1 cellular context compared by ENCODE assay signal in the genomic region with DNA sequence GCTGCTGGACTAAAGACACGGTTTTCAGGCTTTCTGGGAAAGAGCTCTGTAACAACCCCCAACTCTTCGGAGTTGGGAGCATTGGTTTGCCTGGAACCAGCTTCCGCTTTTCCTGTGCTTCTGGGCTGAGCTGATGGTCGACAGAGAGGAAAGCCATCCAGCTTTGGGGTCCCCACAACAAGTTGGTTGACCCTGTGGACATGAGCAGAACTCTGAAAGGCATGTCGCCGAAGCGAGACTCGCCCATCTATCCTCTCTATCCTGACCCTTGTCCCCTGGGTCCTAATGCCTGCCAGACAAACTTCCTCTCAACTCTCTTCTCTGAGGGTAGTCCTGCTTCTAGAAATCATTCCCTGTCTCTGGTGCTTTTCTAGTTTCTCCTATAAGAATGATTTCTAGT.
TF ChIP-seq lines count a peak whose summit lies in the region.

No MANE protein-coding gene starts in this region.

TF ChIP-seq in HepG2, 621 proteins besides CTCF, POLR2A, EP300 and RAD21 (continued from another document):
- TF ChIP-seq ZXDC (CRISPR knock-in tag; IDR thresholded peaks at IDR 0.05) (no peak), CHCHD3 (CRISPR knock-in tag; IDR thresholded peaks at IDR 0.05) (no peak), RORA (CRISPR knock-in tag; IDR thresholded peaks at IDR 0.05) (no peak), FOSL2 (CRISPR knock-in tag; IDR thresholded peaks at IDR 0.05) (no peak), KDM6A (CRISPR knock-in tag; IDR thresholded peaks at IDR 0.05; ENCODE audit: low read depth) (no peak), KDM2A (CRISPR knock-in tag; IDR thresholded peaks at IDR 0.05; ENCODE audit: borderline replicate concordance, low read depth) (no peak), ZBTB14 (CRISPR knock-in tag; IDR thresholded peaks at IDR 0.05) (no peak), IRF2 (CRISPR knock-in tag; IDR thresholded peaks at IDR 0.05) (no peak), MXD4 (CRISPR knock-in tag; IDR thresholded peaks at IDR 0.05) (no peak), TBX2 (CRISPR knock-in tag; IDR thresholded peaks at IDR 0.05; ENCODE audit: borderline replicate concordance) (peak; percentile 23; the same call in 1 of the 2 replicates), SALL2 (CRISPR knock-in tag; IDR thresholded peaks at IDR 0.05) (no peak), SYNCRIP (IDR thresholded peaks at IDR 0.05; ENCODE audit: insufficient read depth, low read depth, low read length) (no peak), PITX1 (CRISPR knock-in tag; IDR thresholded peaks at IDR 0.05) (no peak), ZNF253 (CRISPR knock-in tag; IDR thresholded peaks at IDR 0.05; ENCODE audit: borderline replicate concordance) (no peak), REST (IDR thresholded peaks at IDR 0.05; ENCODE audit: borderline replicate concordance in 1 of 2, low read depth in 1 of 2, low read length in 2 of 2) (no peak), IRX3 (CRISPR knock-in tag; IDR thresholded peaks at IDR 0.05; ENCODE audit: borderline replicate concordance, low read depth) (no peak), BHLHE40 (IDR thresholded peaks at IDR 0.05; ENCODE audit: low read length) (no peak)
- TF ChIP-seq, protein P1, sequence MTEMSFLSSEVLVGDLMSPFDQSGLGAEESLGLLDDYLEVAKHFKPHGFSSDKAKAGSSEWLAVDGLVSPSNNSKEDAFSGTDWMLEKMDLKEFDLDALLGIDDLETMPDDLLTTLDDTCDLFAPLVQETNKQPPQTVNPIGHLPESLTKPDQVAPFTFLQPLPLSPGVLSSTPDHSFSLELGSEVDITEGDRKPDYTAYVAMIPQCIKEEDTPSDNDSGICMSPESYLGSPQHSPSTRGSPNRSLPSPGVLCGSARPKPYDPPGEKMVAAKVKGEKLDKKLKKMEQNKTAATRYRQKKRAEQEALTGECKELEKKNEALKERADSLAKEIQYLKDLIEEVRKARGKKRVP (CRISPR knock-in tag; IDR thresholded peaks at IDR 0.05), result no peak
- TF ChIP-seq, protein P2, sequence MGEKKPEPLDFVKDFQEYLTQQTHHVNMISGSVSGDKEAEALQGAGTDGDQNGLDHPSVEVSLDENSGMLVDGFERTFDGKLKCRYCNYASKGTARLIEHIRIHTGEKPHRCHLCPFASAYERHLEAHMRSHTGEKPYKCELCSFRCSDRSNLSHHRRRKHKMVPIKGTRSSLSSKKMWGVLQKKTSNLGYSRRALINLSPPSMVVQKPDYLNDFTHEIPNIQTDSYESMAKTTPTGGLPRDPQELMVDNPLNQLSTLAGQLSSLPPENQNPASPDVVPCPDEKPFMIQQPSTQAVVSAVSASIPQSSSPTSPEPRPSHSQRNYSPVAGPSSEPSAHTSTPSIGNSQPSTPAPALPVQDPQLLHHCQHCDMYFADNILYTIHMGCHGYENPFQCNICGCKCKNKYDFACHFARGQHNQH (CRISPR knock-in tag; IDR thresholded peaks at IDR 0.05), result no peak
- TF ChIP-seq, protein P3, sequence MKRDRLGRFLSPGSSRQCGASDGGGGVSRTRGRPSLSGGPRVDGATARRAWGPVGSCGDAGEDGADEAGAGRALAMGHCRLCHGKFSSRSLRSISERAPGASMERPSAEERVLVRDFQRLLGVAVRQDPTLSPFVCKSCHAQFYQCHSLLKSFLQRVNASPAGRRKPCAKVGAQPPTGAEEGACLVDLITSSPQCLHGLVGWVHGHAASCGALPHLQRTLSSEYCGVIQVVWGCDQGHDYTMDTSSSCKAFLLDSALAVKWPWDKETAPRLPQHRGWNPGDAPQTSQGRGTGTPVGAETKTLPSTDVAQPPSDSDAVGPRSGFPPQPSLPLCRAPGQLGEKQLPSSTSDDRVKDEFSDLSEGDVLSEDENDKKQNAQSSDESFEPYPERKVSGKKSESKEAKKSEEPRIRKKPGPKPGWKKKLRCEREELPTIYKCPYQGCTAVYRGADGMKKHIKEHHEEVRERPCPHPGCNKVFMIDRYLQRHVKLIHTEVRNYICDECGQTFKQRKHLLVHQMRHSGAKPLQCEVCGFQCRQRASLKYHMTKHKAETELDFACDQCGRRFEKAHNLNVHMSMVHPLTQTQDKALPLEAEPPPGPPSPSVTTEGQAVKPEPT (CRISPR knock-in tag; IDR thresholded peaks at IDR 0.05; ENCODE audit: low read depth), result no peak
- TF ChIP-seq, protein P4, sequence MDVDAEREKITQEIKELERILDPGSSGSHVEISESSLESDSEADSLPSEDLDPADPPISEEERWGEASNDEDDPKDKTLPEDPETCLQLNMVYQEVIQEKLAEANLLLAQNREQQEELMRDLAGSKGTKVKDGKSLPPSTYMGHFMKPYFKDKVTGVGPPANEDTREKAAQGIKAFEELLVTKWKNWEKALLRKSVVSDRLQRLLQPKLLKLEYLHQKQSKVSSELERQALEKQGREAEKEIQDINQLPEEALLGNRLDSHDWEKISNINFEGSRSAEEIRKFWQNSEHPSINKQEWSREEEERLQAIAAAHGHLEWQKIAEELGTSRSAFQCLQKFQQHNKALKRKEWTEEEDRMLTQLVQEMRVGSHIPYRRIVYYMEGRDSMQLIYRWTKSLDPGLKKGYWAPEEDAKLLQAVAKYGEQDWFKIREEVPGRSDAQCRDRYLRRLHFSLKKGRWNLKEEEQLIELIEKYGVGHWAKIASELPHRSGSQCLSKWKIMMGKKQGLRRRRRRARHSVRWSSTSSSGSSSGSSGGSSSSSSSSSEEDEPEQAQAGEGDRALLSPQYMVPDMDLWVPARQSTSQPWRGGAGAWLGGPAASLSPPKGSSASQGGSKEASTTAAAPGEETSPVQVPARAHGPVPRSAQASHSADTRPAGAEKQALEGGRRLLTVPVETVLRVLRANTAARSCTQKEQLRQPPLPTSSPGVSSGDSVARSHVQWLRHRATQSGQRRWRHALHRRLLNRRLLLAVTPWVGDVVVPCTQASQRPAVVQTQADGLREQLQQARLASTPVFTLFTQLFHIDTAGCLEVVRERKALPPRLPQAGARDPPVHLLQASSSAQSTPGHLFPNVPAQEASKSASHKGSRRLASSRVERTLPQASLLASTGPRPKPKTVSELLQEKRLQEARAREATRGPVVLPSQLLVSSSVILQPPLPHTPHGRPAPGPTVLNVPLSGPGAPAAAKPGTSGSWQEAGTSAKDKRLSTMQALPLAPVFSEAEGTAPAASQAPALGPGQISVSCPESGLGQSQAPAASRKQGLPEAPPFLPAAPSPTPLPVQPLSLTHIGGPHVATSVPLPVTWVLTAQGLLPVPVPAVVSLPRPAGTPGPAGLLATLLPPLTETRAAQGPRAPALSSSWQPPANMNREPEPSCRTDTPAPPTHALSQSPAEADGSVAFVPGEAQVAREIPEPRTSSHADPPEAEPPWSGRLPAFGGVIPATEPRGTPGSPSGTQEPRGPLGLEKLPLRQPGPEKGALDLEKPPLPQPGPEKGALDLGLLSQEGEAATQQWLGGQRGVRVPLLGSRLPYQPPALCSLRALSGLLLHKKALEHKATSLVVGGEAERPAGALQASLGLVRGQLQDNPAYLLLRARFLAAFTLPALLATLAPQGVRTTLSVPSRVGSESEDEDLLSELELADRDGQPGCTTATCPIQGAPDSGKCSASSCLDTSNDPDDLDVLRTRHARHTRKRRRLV (CRISPR knock-in tag; IDR thresholded peaks at IDR 0.05), result no peak
